Comparison of ENCODE assay signal across 8 cellular contexts in genomic region chr18:31648966-31649429, GRCh38. TPM values are rescaled to one million over a fixed set of nuclear protein-coding genes. Genes with fewer than 3 reads are reported as not detected.
DNase-seq lines count a peak whose midpoint lies in the region; ATAC-seq and TF ChIP-seq lines count a peak whose summit lies in the region.

No MANE protein-coding gene starts in this region.

- H3K27ac ChIP-seq in GM23338 (ENCODE audit: low read depth) = no peak overlapping the region

- H3K9me3 Mint-ChIP-seq in GM23338 = no peaks in the 10 kb centered on the region

- H3K4me3 Mint-ChIP-seq in GM23338 = no peak overlapping the region

- H3K4me1 ChIP-seq in GM23338 (ENCODE audit: insufficient read depth) = peaks cover 51% of the 10 kb centered on the region

- no peak overlapping the region for H3K4me2 ChIP-seq in GM23338

- H3K4me3 ChIP-seq in skeletal muscle cell (ENCODE audit: low read depth, low read length) = no peak overlapping the region
- H3K4me3 ChIP-seq in GM23338 = no peak overlapping the region

- no peaks in the 10 kb centered on the region; the same call in 1 of the 2 replicates for H4K20me1 ChIP-seq in GM23338 (replicated peaks; ENCODE audit: insufficient read depth)

- peaks cover 59% of the 10 kb centered on the region for H3K4me1 Mint-ChIP-seq in GM23338

- no peaks in the 10 kb centered on the region; the same call in 1 of the 2 replicates for H3K9me2 ChIP-seq in GM23338 (ENCODE audit: insufficient read depth)

- DNase-seq in A172 (ENCODE audit: low spot score) (peak; percentile 98), amniotic epithelial cell (ENCODE audit: low read depth) (peak; percentile 75), skeletal muscle cell (ENCODE audit: low read depth) (peak; percentile 31), NCI-H446 (lab: John Stamatoyannopoulos, UW) (no peak), GM23338 (ENCODE audit: low spot score) (no peak), putamen (ENCODE audit: low spot score) (no peak)

- H3K79me2 ChIP-seq in GM23338 (replicated peaks; ENCODE audit: insufficient read depth) = peaks cover 8% of the 10 kb centered on the region

- no peak overlapping the region for H3K27ac Mint-ChIP-seq in GM23338

- TF ChIP-seq CTCF in GM23338 (conservative IDR thresholded peaks at IDR 0.05; ENCODE audit: low read depth in 2 of 2) = no peak

- H3K36me3 Mint-ChIP-seq in GM23338 (ENCODE audit: low read depth) = peaks cover 19% of the 10 kb centered on the region

- H3F3A ChIP-seq in GM23338 (replicated peaks; ENCODE audit: low read depth) = no peaks in the 10 kb centered on the region; the same call in 1 of the 2 replicates

- no peak overlapping the region for H2AFZ ChIP-seq in GM23338

- H3K27me3 Mint-ChIP-seq in GM23338 (ENCODE audit: insufficient read depth, low read depth, poor library complexity) = no peaks in the 10 kb centered on the region

- H3K36me3 ChIP-seq in GM23338 (ENCODE audit: insufficient read depth) = no peaks in the 10 kb centered on the region

- peak; percentile 62 for ATAC-seq in GM19328 (IDR thresholded peaks at IDR 0.05; ENCODE audit: unreplicated experiment)
- peak; percentile 70 for ATAC-seq in HG03108 (IDR thresholded peaks at IDR 0.05; ENCODE audit: unreplicated experiment)
- ATAC-seq in GM23338 = no peak

- H3K27me3 ChIP-seq in GM23338 (ENCODE audit: insufficient read depth) = no peaks in the 10 kb centered on the region

TF ChIP-seq in GM23338, 12 proteins besides CTCF, POLR2A, EP300 and RAD21:
- TF ChIP-seq EZH2 (IDR thresholded peaks at IDR 0.05; ENCODE audit: low read depth, unreplicated experiment) (no peak), ZNF114 (CRISPR knock-in tag; IDR thresholded peaks at IDR 0.05) (no peak), ZNF462 (CRISPR knock-in tag; IDR thresholded peaks at IDR 0.05) (no peak), NANOG (IDR thresholded peaks at IDR 0.05; ENCODE audit: borderline replicate concordance) (no peak), EZH2phosphoT487 (IDR thresholded peaks at IDR 0.05; ENCODE audit: unreplicated experiment) (no peak), REST (IDR thresholded peaks at IDR 0.05; ENCODE audit: unreplicated experiment) (no peak), ETS1 (IDR thresholded peaks at IDR 0.05) (no peak), CREB1 (CRISPR knock-in tag; IDR thresholded peaks at IDR 0.05; ENCODE audit: low read depth) (no peak), STAT1 (IDR thresholded peaks at IDR 0.05; ENCODE audit: unreplicated experiment) (no peak), POLR2AphosphoS5 (IDR thresholded peaks at IDR 0.05; ENCODE audit: low read depth) (no peak), JUNB (IDR thresholded peaks at IDR 0.05; ENCODE audit: unreplicated experiment) (no peak), ZNF331 (CRISPR knock-in tag; IDR thresholded peaks at IDR 0.05; ENCODE audit: low read depth) (no peak)

RNA-seq across cellular contexts. Expression of gene B4GALT6, which starts 35.4 kb away (rescaled TPM):
- total RNA-seq in A172 (2014; rRNA removed; shearing (Covaris generic)) = 15.1 and 17.5 TPM in 2 replicates
- total RNA-seq in GM23338 (2014; rRNA removed; shearing (Covaris generic)) = 33.8 and 40.4 TPM in 2 replicates
- polyA plus RNA-seq in GM23338 (2016; fragmentation: Nextera tagmentation; extraction: Ambion mirVana) = 14.8 and 15.9 TPM in 2 replicates

RNA-seq across cellular contexts. Expression of gene TTR, which starts 57.3 kb away (rescaled TPM):
- total RNA-seq in A172 (2014; rRNA removed; shearing (Covaris generic)) = not detected in 2 replicates
- total RNA-seq in GM23338 (2014; rRNA removed; shearing (Covaris generic)) = not detected in 2 replicates
- polyA plus RNA-seq in GM23338 (2016; fragmentation: Nextera tagmentation; extraction: Ambion mirVana) = not detected in 2 replicates

Comparison
In these comparisons a context has a peak if more than half of its experiments do, and no peak if none do; other contexts are left out.
1. DNase-seq: peak in A172 (single experiment), amniotic epithelial cell (single experiment) and skeletal muscle cell (single experiment); none in NCI-H446 (0 of 2), GM23338 (single experiment) and putamen (single experiment).